In the genomic region with DNA sequence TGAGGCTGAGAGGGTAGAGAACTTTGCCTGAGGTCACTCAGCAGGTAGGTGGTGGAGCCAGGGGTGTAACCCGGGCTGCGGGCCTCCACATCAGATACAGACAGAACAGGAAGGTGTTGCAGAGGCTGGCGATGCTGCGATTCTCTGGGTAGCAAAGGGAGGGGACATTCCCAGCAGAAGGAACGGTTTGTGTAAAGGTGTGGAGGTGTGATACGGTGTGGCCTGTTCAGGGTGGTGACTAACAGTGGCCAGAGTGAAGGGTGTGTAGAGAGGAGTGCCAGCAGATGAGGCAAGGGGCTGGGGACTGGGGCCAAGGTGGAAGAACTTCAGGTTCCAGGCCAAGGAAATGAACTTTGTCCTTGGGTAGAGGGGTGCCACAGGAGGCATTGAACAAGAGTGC, we compare ENCODE assay signal across 20 cellular contexts. TPM values are rescaled to one million over a fixed set of nuclear protein-coding genes. Genes with fewer than 3 reads are reported as not detected.
A peak's percentile ranks its signal among the peaks of the same experiment; 100 is the strongest.
DNase-seq lines count a peak whose midpoint lies in the region; ATAC-seq and TF ChIP-seq lines count a peak whose summit lies in the region.
"Had no signal": no experiment of that assay in that cellular context is flagged by ENCODE, and none has a peak within 500 bp of the region (broad histone marks: within the 10 kb centered on the region; RNA-seq: fewer than 3 reads in every experiment).

No MANE protein-coding gene starts in this region.

- no peaks in the 10 kb centered on the region for H3K9me3 ChIP-seq in H9 (ENCODE audit: control insufficient read depth, low read depth, low read length)
- H3K9me3 ChIP-seq: Caco-2, HAP-1 had no signal

- H3K56ac ChIP-seq in H9 (ENCODE audit: insufficient read length, low read depth, low read length) = no peak overlapping the region

- no peak overlapping the region for H3K9ac ChIP-seq in H9 (ENCODE audit: extremely low read depth, insufficient read length, low read length)

- no CpG with 5 or more reads among the region's 6 CpGs for WGBS in H9 (ENCODE audit: extremely low coverage, insufficient read length, low lambda C conversion rate)

- TF ChIP-seq CTCF in H9 (conservative IDR thresholded peaks at IDR 0.05) = no peak

- no peak overlapping the region for H2BK120ac ChIP-seq in H9 (ENCODE audit: low read depth, low read length, poor library complexity, severe bottlenecking)

- no peak overlapping the region for H2BK20ac ChIP-seq in H9 (ENCODE audit: low read depth, low read length, poor library complexity, severe bottlenecking)

- no peak overlapping the region for H2AFZ ChIP-seq in H9 (ENCODE audit: low read length)

- no peak overlapping the region for H2BK12ac ChIP-seq in H9 (ENCODE audit: insufficient read length, low read depth, low read length)

- peaks cover 4% of the 10 kb centered on the region for H3K27me3 Mint-ChIP-seq in H9 (ENCODE audit: low read depth)

- H4K20me1 ChIP-seq in H9 (ENCODE audit: control insufficient read depth, insufficient read depth, insufficient read length) = no peaks in the 10 kb centered on the region

- H3K27me3 ChIP-seq in H9 (ENCODE audit: insufficient read depth, low read length) = no peaks in the 10 kb centered on the region

- H3K9me3 Mint-ChIP-seq in H9 = no peaks in the 10 kb centered on the region
- H3K9me3 Mint-ChIP-seq: CD4-positive, CD25-positive, alpha-beta regulatory T cell had no signal

- H4K5ac ChIP-seq in H9 (ENCODE audit: insufficient read length, low read depth, low read length) = no peak overlapping the region

- no peak overlapping the region for H3K23ac ChIP-seq in H9 (ENCODE audit: insufficient read length, low read depth, low read length)

- no peak overlapping the region for H3K4ac ChIP-seq in H9 (ENCODE audit: low read depth, low read length)

- H4K91ac ChIP-seq in H9 (ENCODE audit: insufficient read length, low read depth, low read length) = no peak overlapping the region

- no peak overlapping the region for H2BK15ac ChIP-seq in H9 (ENCODE audit: low read depth, low read length)

- no peak overlapping the region for H3K14ac ChIP-seq in H9 (ENCODE audit: insufficient read depth, low read length)

- H3K4me3 Mint-ChIP-seq in H9 = no peak overlapping the region
- H3K4me3 Mint-ChIP-seq: B cell; CD4-positive, CD25-positive, alpha-beta regulatory T cell had no signal

- no peak for ATAC-seq in activated CD4-positive, CD25-positive, alpha-beta regulatory T cell treated with anti-CD3 and anti-CD28 coated beads, Interleukin-2, amount 50 U/mL, for 24 hours
- peak; percentile 49 for ATAC-seq in left lobe of liver
- ATAC-seq in HG02938 (IDR thresholded peaks at IDR 0.05; ENCODE audit: unreplicated experiment) = no peak

- no peak overlapping the region for H3T11ph ChIP-seq in H9 (ENCODE audit: low read length)

- no peaks in the 10 kb centered on the region for H3K23me2 ChIP-seq in H9 (ENCODE audit: insufficient read length, low read depth, low read length, poor library complexity, severe bottlenecking)

- H2BK5ac ChIP-seq in H9 (ENCODE audit: insufficient read length, low read length) = no peak overlapping the region

- H3K36me3 Mint-ChIP-seq in H9 (ENCODE audit: insufficient read depth in 1 of 3, low read depth in 3 of 3) = no peaks in the 10 kb centered on the region
- H3K36me3 Mint-ChIP-seq: CD4-positive, CD25-positive, alpha-beta regulatory T cell had no signal

- H2AK5ac ChIP-seq in H9 (ENCODE audit: insufficient read length, low read length) = no peak overlapping the region

- H4K8ac ChIP-seq in H9 (replicated peaks; ENCODE audit: insufficient read length, low read depth, low read length) = no peak overlapping the region

- no peak overlapping the region for H3K4me2 ChIP-seq in H9 (ENCODE audit: insufficient read depth, insufficient read length, low read length)

- H3K4me1 ChIP-seq in H9 (ENCODE audit: insufficient read depth, low read length) = no peaks in the 10 kb centered on the region
- H3K4me1 ChIP-seq: Caco-2, HAP-1 had no signal

- no peaks in the 10 kb centered on the region for H3K79me2 ChIP-seq in H9 (ENCODE audit: insufficient read depth, low read length)

- peak; percentile 25 for DNase-seq in activated CD4-positive, CD25-positive, alpha-beta regulatory T cell treated with anti-CD3 and anti-CD28 coated beads, Interleukin-2, amount 50 U/mL, for 72 hours
- DNase-seq in H9 (peak; percentile 20), ecto neural progenitor cell (ENCODE audit: low spot score) (peak; percentile 43), left lobe of liver (ENCODE audit: low spot score) (no peak), dedifferentiated amniotic fluid mesenchymal stem cell (ENCODE audit: extremely low spot score) (no peak), NCI-H1417 (lab: John Stamatoyannopoulos, UW) (no peak)
- DNase-seq: Caco-2; CD4-positive, CD25-positive, alpha-beta regulatory T cell; DMS153; KBM-7; NCI-H1436 treated with DMSO at 0.1 percent for 48 hours; NCI-H2029 treated with DMSO at 0.1 percent for 48 hours; NCI-H510A; NCI-H774 had no signal

- no peak overlapping the region for H3K18ac ChIP-seq in H9 (ENCODE audit: insufficient read length, low read depth, low read length)

- H3K4me1 Mint-ChIP-seq in H9 = peaks cover 0 to 7% of the 10 kb centered on the region in 2 experiments; a peak in 2 of 4 replicates
- H3K4me1 Mint-ChIP-seq: B cell had no signal

- no peaks in the 10 kb centered on the region for H3K79me1 ChIP-seq in H9 (ENCODE audit: insufficient read depth, low read depth, low read length, poor library complexity, severe bottlenecking)

- no peak overlapping the region for H3K27ac ChIP-seq in H9 (ENCODE audit: insufficient read length, low read depth, low read length)
- H3K27ac ChIP-seq: 22Rv1, HL-60 had no signal

- peak overlapping the region in 1 of 3 experiments; percentile 20; a peak in 1 of 7 replicates for H3K27ac Mint-ChIP-seq in H9
- H3K27ac Mint-ChIP-seq: B cell; CD4-positive, CD25-positive, alpha-beta regulatory T cell had no signal

RNA-seq across cellular contexts. Expression of a gene that starts 18.2 kb away (rescaled TPM):
- total RNA-seq in H9 (2021) (0.22 and 0.42 TPM in 2 replicates), left lobe of liver (not detected)
- total RNA-seq: B cell had no signal

RNA-seq across cellular contexts. Expression of a gene that starts 28.6 kb away (rescaled TPM):
- total RNA-seq in H9 (2021) = not detected in 2 replicates
- not detected for total RNA-seq in left lobe of liver
- total RNA-seq: B cell; Caco-2; CD4-positive, CD25-positive, alpha-beta regulatory T cell had no signal

RNA-seq across cellular contexts. Expression of a gene that starts 39.7 kb away (rescaled TPM):
- total RNA-seq in H9 (2021) = 2.5 and 2.8 TPM in 2 replicates
- total RNA-seq in left lobe of liver = not detected
- total RNA-seq: B cell; Caco-2; CD4-positive, CD25-positive, alpha-beta regulatory T cell had no signal

RNA-seq across cellular contexts. Expression of a gene that starts 50.8 kb away (rescaled TPM):
- 0.09 and 0.11 TPM in 2 replicates for total RNA-seq in H9 (2021)
- total RNA-seq in left lobe of liver = 0.28 TPM
- total RNA-seq: B cell; Caco-2; CD4-positive, CD25-positive, alpha-beta regulatory T cell had no signal

Comparison
In these comparisons a context has a peak if more than half of its experiments do, and no peak if none do; other contexts are left out.
1. DNase-seq: peak in activated CD4-positive, CD25-positive, alpha-beta regulatory T cell treated with anti-CD3 and anti-CD28 coated beads, Interleukin-2, amount 50 U/mL, for 72 hours (single experiment), H9 (single experiment) and ecto neural progenitor cell (single experiment); none in left lobe of liver (single experiment), dedifferentiated amniotic fluid mesenchymal stem cell (single experiment) and NCI-H1417 (0 of 3).